1 cellular context compared by ENCODE assay signal in genomic region chr3:119320785-119321184, GRCh38.
TF ChIP-seq lines count a peak whose summit lies in the region.
"Not testable (repeated sequence)": the region's sequence is repeated elsewhere in the genome, so short reads cannot be mapped to it uniquely, and the experiment has no call there.

No MANE protein-coding gene starts in this region.

TF ChIP-seq in K562, 482 proteins besides CTCF, POLR2A, EP300 and RAD21 (continued from another document):
- TF ChIP-seq, protein P1, sequence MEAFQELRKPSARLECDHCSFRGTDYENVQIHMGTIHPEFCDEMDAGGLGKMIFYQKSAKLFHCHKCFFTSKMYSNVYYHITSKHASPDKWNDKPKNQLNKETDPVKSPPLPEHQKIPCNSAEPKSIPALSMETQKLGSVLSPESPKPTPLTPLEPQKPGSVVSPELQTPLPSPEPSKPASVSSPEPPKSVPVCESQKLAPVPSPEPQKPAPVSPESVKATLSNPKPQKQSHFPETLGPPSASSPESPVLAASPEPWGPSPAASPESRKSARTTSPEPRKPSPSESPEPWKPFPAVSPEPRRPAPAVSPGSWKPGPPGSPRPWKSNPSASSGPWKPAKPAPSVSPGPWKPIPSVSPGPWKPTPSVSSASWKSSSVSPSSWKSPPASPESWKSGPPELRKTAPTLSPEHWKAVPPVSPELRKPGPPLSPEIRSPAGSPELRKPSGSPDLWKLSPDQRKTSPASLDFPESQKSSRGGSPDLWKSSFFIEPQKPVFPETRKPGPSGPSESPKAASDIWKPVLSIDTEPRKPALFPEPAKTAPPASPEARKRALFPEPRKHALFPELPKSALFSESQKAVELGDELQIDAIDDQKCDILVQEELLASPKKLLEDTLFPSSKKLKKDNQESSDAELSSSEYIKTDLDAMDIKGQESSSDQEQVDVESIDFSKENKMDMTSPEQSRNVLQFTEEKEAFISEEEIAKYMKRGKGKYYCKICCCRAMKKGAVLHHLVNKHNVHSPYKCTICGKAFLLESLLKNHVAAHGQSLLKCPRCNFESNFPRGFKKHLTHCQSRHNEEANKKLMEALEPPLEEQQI (IDR thresholded peaks at IDR 0.05) = peak; percentile 59; the same call in 1 of the 2 replicates
- TF ChIP-seq, protein P2, sequence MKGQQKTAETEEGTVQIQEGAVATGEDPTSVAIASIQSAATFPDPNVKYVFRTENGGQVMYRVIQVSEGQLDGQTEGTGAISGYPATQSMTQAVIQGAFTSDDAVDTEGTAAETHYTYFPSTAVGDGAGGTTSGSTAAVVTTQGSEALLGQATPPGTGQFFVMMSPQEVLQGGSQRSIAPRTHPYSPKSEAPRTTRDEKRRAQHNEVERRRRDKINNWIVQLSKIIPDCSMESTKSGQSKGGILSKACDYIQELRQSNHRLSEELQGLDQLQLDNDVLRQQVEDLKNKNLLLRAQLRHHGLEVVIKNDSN (CRISPR knock-in tag; IDR thresholded peaks at IDR 0.05) = 0 out of 2 replicates have a peak, but pooled peaks have one; percentile 12
- 0 out of 2 replicates have a peak, but pooled peaks have one; percentile 55 for TF ChIP-seq CC2D1A (IDR thresholded peaks at IDR 0.05)
- TF ChIP-seq MYC (IDR thresholded peaks at IDR 0.05; ENCODE audit: low read depth, low read length) = 0 out of 2 replicates have a peak, but pooled peaks have one; percentile 35
- not testable (repeated sequence) for TF ChIP-seq MYC (CRISPR knock-in tag; IDR thresholded peaks at IDR 0.05; ENCODE audit: borderline replicate concordance, low read depth)
- peak; percentile 53; the same call in 1 of the 2 replicates for TF ChIP-seq ZNF766 (CRISPR knock-in tag; conservative IDR thresholded peaks at IDR 0.05)
- TF ChIP-seq CHD2 (IDR thresholded peaks at IDR 0.05; ENCODE audit: low read depth, low read length) = peak; percentile 75
